ENCODE assay signal across 2 cellular contexts in the genomic region with DNA sequence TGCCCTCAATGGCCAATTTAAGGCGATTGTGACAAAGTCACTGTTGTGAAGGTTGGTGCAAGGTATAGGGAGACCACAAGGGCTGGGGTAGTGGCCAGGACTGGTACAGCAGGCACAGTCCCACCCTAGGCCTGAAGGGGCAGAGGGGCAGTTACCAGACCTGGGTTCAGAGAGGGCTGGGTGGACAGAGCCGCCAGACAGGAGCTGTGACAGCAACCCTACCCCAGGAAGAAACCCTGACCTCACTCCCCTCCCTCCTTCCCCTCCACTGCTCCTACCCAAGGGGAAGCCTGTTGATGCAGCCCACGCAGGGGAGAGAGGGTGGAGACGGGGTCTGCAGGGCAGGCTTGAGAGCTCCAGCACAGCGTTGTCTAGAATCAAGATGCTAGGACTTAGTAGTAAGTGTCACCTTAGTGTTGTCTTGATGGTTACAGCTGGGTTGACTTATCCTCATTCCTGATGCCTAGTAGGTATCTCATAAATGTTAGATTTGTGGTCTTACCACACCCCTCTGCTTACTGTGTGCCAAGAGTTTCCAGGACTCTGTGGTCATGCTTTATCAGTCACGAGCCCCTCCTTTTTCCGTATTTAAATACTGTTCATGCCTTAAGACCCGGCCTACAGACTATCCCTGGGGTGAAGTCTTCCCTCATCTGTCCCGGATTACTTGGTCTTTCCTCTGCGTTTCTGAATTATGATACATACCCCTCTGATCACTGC.
TF ChIP-seq lines count a peak whose summit lies in the region.

No MANE protein-coding gene starts in this region.

TF ChIP-seq in A549, 52 proteins besides CTCF, POLR2A, EP300 and RAD21 (continued from another document):
- TF ChIP-seq CBX8 (IDR thresholded peaks at IDR 0.05), result no peak
- TF ChIP-seq, protein P1, sequence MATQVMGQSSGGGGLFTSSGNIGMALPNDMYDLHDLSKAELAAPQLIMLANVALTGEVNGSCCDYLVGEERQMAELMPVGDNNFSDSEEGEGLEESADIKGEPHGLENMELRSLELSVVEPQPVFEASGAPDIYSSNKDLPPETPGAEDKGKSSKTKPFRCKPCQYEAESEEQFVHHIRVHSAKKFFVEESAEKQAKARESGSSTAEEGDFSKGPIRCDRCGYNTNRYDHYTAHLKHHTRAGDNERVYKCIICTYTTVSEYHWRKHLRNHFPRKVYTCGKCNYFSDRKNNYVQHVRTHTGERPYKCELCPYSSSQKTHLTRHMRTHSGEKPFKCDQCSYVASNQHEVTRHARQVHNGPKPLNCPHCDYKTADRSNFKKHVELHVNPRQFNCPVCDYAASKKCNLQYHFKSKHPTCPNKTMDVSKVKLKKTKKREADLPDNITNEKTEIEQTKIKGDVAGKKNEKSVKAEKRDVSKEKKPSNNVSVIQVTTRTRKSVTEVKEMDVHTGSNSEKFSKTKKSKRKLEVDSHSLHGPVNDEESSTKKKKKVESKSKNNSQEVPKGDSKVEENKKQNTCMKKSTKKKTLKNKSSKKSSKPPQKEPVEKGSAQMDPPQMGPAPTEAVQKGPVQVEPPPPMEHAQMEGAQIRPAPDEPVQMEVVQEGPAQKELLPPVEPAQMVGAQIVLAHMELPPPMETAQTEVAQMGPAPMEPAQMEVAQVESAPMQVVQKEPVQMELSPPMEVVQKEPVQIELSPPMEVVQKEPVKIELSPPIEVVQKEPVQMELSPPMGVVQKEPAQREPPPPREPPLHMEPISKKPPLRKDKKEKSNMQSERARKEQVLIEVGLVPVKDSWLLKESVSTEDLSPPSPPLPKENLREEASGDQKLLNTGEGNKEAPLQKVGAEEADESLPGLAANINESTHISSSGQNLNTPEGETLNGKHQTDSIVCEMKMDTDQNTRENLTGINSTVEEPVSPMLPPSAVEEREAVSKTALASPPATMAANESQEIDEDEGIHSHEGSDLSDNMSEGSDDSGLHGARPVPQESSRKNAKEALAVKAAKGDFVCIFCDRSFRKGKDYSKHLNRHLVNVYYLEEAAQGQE (IDR thresholded peaks at IDR 0.05), result no peak
- TF ChIP-seq TP53 (CRISPR knock-in tag; IDR thresholded peaks at IDR 0.05), result no peak
- TF ChIP-seq CHD4 (IDR thresholded peaks at IDR 0.05; ENCODE audit: borderline replicate concordance), result no peak
- TF ChIP-seq, protein P2, sequence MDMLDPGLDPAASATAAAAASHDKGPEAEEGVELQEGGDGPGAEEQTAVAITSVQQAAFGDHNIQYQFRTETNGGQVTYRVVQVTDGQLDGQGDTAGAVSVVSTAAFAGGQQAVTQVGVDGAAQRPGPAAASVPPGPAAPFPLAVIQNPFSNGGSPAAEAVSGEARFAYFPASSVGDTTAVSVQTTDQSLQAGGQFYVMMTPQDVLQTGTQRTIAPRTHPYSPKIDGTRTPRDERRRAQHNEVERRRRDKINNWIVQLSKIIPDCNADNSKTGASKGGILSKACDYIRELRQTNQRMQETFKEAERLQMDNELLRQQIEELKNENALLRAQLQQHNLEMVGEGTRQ (IDR thresholded peaks at IDR 0.05), result no peak
- TF ChIP-seq ZNF302 (CRISPR knock-in tag; IDR thresholded peaks at IDR 0.05), result no peak
- TF ChIP-seq FOXS1 (CRISPR knock-in tag; IDR thresholded peaks at IDR 0.05), result no peak
- TF ChIP-seq NPAS2 (CRISPR knock-in tag; IDR thresholded peaks at IDR 0.05; ENCODE audit: borderline replicate concordance), result no peak
- TF ChIP-seq MYC (IDR thresholded peaks at IDR 0.05; ENCODE audit: borderline replicate concordance, low read length), result no peak
- no peak for TF ChIP-seq JUNB (IDR thresholded peaks at IDR 0.05)
- no peak for TF ChIP-seq RCOR1 (IDR thresholded peaks at IDR 0.05; ENCODE audit: low read depth, low read length)
- TF ChIP-seq KDM1A (IDR thresholded peaks at IDR 0.05; ENCODE audit: low read depth), result no peak
- TF ChIP-seq RFX5 (IDR thresholded peaks at IDR 0.05), result no peak

TF ChIP-seq in HEK293, 187 proteins besides CTCF, POLR2A, EP300 and RAD21 (continued from another document):
- TF ChIP-seq, protein P3, sequence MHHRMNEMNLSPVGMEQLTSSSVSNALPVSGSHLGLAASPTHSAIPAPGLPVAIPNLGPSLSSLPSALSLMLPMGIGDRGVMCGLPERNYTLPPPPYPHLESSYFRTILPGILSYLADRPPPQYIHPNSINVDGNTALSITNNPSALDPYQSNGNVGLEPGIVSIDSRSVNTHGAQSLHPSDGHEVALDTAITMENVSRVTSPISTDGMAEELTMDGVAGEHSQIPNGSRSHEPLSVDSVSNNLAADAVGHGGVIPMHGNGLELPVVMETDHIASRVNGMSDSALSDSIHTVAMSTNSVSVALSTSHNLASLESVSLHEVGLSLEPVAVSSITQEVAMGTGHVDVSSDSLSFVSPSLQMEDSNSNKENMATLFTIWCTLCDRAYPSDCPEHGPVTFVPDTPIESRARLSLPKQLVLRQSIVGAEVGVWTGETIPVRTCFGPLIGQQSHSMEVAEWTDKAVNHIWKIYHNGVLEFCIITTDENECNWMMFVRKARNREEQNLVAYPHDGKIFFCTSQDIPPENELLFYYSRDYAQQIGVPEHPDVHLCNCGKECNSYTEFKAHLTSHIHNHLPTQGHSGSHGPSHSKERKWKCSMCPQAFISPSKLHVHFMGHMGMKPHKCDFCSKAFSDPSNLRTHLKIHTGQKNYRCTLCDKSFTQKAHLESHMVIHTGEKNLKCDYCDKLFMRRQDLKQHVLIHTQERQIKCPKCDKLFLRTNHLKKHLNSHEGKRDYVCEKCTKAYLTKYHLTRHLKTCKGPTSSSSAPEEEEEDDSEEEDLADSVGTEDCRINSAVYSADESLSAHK (tag by site-specific recombination; IDR thresholded peaks at IDR 0.05), result peak; percentile 86
- TF ChIP-seq KLF10 (tag by site-specific recombination; IDR thresholded peaks at IDR 0.05), result peak; percentile 61; the same call in 1 of the 2 replicates
- TF ChIP-seq, protein P4, sequence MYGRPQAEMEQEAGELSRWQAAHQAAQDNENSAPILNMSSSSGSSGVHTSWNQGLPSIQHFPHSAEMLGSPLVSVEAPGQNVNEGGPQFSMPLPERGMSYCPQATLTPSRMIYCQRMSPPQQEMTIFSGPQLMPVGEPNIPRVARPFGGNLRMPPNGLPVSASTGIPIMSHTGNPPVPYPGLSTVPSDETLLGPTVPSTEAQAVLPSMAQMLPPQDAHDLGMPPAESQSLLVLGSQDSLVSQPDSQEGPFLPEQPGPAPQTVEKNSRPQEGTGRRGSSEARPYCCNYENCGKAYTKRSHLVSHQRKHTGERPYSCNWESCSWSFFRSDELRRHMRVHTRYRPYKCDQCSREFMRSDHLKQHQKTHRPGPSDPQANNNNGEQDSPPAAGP (tag by site-specific recombination; IDR thresholded peaks at IDR 0.05), result peak; percentile 80
- no peak for TF ChIP-seq ZNF837 (tag by site-specific recombination; IDR thresholded peaks at IDR 0.05)
- TF ChIP-seq, protein P5, sequence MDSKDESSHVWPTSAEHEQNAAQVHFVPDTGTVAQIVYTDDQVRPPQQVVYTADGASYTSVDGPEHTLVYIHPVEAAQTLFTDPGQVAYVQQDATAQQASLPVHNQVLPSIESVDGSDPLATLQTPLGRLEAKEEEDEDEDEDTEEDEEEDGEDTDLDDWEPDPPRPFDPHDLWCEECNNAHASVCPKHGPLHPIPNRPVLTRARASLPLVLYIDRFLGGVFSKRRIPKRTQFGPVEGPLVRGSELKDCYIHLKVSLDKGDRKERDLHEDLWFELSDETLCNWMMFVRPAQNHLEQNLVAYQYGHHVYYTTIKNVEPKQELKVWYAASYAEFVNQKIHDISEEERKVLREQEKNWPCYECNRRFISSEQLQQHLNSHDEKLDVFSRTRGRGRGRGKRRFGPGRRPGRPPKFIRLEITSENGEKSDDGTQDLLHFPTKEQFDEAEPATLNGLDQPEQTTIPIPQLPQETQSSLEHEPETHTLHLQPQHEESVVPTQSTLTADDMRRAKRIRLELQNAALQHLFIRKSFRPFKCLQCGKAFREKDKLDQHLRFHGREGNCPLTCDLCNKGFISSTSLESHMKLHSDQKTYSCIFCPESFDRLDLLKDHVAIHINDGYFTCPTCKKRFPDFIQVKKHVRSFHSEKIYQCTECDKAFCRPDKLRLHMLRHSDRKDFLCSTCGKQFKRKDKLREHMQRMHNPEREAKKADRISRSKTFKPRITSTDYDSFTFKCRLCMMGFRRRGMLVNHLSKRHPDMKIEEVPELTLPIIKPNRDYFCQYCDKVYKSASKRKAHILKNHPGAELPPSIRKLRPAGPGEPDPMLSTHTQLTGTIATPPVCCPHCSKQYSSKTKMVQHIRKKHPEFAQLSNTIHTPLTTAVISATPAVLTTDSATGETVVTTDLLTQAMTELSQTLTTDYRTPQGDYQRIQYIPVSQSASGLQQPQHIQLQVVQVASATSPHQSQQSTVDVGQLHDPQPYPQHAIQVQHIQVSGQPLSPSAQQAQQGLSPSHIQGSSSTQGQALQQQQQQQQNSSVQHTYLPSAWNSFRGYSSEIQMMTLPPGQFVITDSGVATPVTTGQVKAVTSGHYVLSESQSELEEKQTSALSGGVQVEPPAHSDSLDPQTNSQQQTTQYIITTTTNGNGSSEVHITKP (tag by site-specific recombination; IDR thresholded peaks at IDR 0.05), result peak; percentile 97
- no peak for TF ChIP-seq ZNF473 (tag by site-specific recombination; IDR thresholded peaks at IDR 0.05)
- TF ChIP-seq YY1 (tag by site-specific recombination; IDR thresholded peaks at IDR 0.05), result no peak
- no peak for TF ChIP-seq ZNF157 (tag by site-specific recombination; IDR thresholded peaks at IDR 0.05)
- TF ChIP-seq TRIM28 (IDR thresholded peaks at IDR 0.05; ENCODE audit: borderline replicate concordance, low read length), result no peak
- 0 out of 2 replicates have a peak, but pooled peaks have one; percentile 24 for TF ChIP-seq EGR2 (tag by site-specific recombination; IDR thresholded peaks at IDR 0.05; ENCODE audit: low read depth)
- TF ChIP-seq, protein P6, sequence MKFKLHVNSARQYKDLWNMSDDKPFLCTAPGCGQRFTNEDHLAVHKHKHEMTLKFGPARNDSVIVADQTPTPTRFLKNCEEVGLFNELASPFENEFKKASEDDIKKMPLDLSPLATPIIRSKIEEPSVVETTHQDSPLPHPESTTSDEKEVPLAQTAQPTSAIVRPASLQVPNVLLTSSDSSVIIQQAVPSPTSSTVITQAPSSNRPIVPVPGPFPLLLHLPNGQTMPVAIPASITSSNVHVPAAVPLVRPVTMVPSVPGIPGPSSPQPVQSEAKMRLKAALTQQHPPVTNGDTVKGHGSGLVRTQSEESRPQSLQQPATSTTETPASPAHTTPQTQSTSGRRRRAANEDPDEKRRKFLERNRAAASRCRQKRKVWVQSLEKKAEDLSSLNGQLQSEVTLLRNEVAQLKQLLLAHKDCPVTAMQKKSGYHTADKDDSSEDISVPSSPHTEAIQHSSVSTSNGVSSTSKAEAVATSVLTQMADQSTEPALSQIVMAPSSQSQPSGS (tag by site-specific recombination; IDR thresholded peaks at IDR 0.05; ENCODE audit: low read depth), result no peak
- TF ChIP-seq SCRT2 (tag by site-specific recombination; IDR thresholded peaks at IDR 0.05), result peak; percentile 82
- TF ChIP-seq ZNF354C (tag by site-specific recombination; IDR thresholded peaks at IDR 0.05; ENCODE audit: borderline replicate concordance, low read depth), result no peak
- peak; percentile 91 for TF ChIP-seq KLF1 (tag by site-specific recombination; IDR thresholded peaks at IDR 0.05)
- peak; percentile 31 for TF ChIP-seq ZBTB17 (tag by site-specific recombination; IDR thresholded peaks at IDR 0.05)
- no peak for TF ChIP-seq ZNF10 (tag by site-specific recombination; IDR thresholded peaks at IDR 0.05)
- TF ChIP-seq, protein P7, sequence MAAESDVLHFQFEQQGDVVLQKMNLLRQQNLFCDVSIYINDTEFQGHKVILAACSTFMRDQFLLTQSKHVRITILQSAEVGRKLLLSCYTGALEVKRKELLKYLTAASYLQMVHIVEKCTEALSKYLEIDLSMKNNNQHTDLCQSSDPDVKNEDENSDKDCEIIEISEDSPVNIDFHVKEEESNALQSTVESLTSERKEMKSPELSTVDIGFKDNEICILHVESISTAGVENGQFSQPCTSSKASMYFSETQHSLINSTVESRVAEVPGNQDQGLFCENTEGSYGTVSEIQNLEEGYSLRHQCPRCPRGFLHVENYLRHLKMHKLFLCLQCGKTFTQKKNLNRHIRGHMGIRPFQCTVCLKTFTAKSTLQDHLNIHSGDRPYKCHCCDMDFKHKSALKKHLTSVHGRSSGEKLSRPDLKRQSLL (tag by site-specific recombination; IDR thresholded peaks at IDR 0.05), result no peak
- no peak for TF ChIP-seq ZIC2 (tag by site-specific recombination; IDR thresholded peaks at IDR 0.05)
- TF ChIP-seq, protein P8, sequence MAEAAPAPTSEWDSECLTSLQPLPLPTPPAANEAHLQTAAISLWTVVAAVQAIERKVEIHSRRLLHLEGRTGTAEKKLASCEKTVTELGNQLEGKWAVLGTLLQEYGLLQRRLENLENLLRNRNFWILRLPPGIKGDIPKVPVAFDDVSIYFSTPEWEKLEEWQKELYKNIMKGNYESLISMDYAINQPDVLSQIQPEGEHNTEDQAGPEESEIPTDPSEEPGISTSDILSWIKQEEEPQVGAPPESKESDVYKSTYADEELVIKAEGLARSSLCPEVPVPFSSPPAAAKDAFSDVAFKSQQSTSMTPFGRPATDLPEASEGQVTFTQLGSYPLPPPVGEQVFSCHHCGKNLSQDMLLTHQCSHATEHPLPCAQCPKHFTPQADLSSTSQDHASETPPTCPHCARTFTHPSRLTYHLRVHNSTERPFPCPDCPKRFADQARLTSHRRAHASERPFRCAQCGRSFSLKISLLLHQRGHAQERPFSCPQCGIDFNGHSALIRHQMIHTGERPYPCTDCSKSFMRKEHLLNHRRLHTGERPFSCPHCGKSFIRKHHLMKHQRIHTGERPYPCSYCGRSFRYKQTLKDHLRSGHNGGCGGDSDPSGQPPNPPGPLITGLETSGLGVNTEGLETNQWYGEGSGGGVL (tag by site-specific recombination; IDR thresholded peaks at IDR 0.05), result 0 out of 2 replicates have a peak, but pooled peaks have one; percentile 22
- peak; percentile 45; the same call in 1 of the 2 replicates for TF ChIP-seq OSR2 (tag by site-specific recombination; IDR thresholded peaks at IDR 0.05)
- TF ChIP-seq, protein P9, sequence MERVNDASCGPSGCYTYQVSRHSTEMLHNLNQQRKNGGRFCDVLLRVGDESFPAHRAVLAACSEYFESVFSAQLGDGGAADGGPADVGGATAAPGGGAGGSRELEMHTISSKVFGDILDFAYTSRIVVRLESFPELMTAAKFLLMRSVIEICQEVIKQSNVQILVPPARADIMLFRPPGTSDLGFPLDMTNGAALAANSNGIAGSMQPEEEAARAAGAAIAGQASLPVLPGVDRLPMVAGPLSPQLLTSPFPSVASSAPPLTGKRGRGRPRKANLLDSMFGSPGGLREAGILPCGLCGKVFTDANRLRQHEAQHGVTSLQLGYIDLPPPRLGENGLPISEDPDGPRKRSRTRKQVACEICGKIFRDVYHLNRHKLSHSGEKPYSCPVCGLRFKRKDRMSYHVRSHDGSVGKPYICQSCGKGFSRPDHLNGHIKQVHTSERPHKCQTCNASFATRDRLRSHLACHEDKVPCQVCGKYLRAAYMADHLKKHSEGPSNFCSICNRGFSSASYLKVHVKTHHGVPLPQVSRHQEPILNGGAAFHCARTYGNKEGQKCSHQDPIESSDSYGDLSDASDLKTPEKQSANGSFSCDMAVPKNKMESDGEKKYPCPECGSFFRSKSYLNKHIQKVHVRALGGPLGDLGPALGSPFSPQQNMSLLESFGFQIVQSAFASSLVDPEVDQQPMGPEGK (tag by site-specific recombination; IDR thresholded peaks at IDR 0.05), result 0 out of 2 replicates have a peak, but pooled peaks have one; percentile 34
- TF ChIP-seq ZBTB20 (tag by site-specific recombination; IDR thresholded peaks at IDR 0.05), result peak; percentile 54; the same call in 1 of the 2 replicates
- peak; percentile 77 for TF ChIP-seq ZFHX2 (tag by site-specific recombination; conservative IDR thresholded peaks at IDR 0.05)
